In the genomic region with DNA sequence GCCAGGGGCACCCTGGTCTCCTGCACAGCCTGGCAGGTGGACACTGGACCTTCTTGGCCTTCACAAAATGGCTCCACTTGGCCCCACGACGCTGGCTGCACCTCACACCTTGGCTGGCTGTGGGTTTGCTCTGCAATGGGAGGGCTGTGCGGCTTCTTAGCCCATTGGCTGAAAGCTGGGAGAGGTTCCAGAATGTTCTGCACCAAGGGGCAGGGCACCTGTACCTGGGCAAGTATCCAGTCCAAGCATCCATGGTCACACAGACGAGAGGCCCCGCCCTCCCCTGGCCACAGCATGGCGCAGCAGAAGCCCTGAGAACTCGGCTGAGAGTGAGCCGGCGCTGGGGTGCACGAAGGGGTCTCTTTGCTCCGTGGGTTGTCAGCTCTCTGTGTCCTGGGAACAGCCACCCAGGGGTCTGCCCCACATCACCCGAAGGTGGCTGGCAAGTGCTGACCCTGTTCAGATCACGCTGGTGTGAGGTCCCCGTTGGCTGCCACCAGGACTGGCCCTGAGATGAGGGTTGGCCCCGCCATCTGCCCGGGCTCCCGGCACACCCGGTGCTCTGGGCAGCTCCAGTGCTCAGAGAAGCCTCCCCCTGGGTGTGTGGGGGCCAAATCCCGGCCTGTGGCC, we compare ENCODE assay signal across 17 cellular contexts. TPM values are rescaled to one million over a fixed set of nuclear protein-coding genes. Genes with fewer than 3 reads are reported as not detected.
DNase-seq lines count a peak whose midpoint lies in the region; ATAC-seq lines count a peak whose summit lies in the region.
"Had no signal": no experiment of that assay in that cellular context is flagged by ENCODE, and none has a peak within 500 bp of the region (broad histone marks: within the 10 kb centered on the region; RNA-seq: fewer than 3 reads in every experiment).

No MANE protein-coding gene starts in this region.

- no peaks in the 10 kb centered on the region for H3K4me1 ChIP-seq in neuronal stem cell (ENCODE audit: control insufficient read depth in 2 of 2, insufficient read depth in 1 of 2, low read depth in 1 of 2, low read length in 2 of 2)

- H3K27ac ChIP-seq in angular gyrus (ENCODE audit: low read depth, low read length) (peak overlapping the region; percentile 48), neuronal stem cell (replicated peaks; ENCODE audit: low read length) (no peak overlapping the region)
- H3K27ac ChIP-seq: BLaER1, HL-60 had no signal

- no peaks in the 10 kb centered on the region for H3K79me1 ChIP-seq in neuronal stem cell (ENCODE audit: low read depth, low read length)

- no peak overlapping the region for H3K4me3 ChIP-seq in neuronal stem cell (ENCODE audit: low read length in 2 of 2)
- H3K4me3 ChIP-seq: BLaER1, K562 had no signal

- H3K36me3 ChIP-seq in neuronal stem cell (replicated peaks in 1 of 2; ENCODE audit: control insufficient read depth in 2 of 2, insufficient read depth in 2 of 2, low read length in 2 of 2), result no peaks in the 10 kb centered on the region
- H3K36me3 ChIP-seq: BLaER1 had no signal

- no peak overlapping the region for H2BK120ac ChIP-seq in neuronal stem cell (ENCODE audit: low read depth, low read length)

- ATAC-seq in esophagus mucosa (peak; percentile 13), HG03039 (IDR thresholded peaks at IDR 0.05; ENCODE audit: unreplicated experiment) (no peak), GM18858 (IDR thresholded peaks at IDR 0.05; ENCODE audit: unreplicated experiment) (no peak)
- ATAC-seq: CD8-positive, alpha-beta T cell; K562 had no signal

- DNase-seq in neuronal stem cell (ENCODE audit: low spot score) (no peak), hepatic stellate cell (ENCODE audit: low spot score) (no peak), NCI-H1694 treated with DMSO at 0.1 percent for 48 hours (lab: John Stamatoyannopoulos, UW) (no peak)
- DNase-seq: Calu3; CD8-positive, alpha-beta T cell; DMS79 treated with DMSO at 0.1 percent for 48 hours; HCEC 1CT; IMR-90 had no signal

- peak overlapping the region; percentile 89 for H3K18ac ChIP-seq in neuronal stem cell (ENCODE audit: low read length)

- no peak overlapping the region for H3K9ac ChIP-seq in neuronal stem cell (ENCODE audit: low read depth, low read length, poor library complexity)
- H3K9ac ChIP-seq: BLaER1 had no signal

- H4K91ac ChIP-seq in neuronal stem cell (ENCODE audit: low read depth, low read length, poor library complexity), result no peak overlapping the region

- WGBS in neuronal stem cell (ENCODE audit: extremely low coverage in 2 of 2, insufficient read length in 2 of 2, insufficient replicate concordance in 1 of 2), 2 donors, result no CpG with 5 or more reads among the region's 19 CpGs

- H2BK15ac ChIP-seq in neuronal stem cell (ENCODE audit: low read length), result no peak overlapping the region

- no peak overlapping the region for H3K4me2 ChIP-seq in neuronal stem cell (ENCODE audit: insufficient read depth, low read length, poor library complexity, severe bottlenecking)

- no peak overlapping the region for H2AFZ ChIP-seq in neuronal stem cell (ENCODE audit: low read length)

- H2AK5ac ChIP-seq in neuronal stem cell (ENCODE audit: low read depth, low read length), result peak overlapping the region; percentile 37

- no peaks in the 10 kb centered on the region for H3K9me3 ChIP-seq in neuronal stem cell (replicated peaks in 1 of 2; ENCODE audit: control insufficient read depth in 2 of 2, insufficient read depth in 1 of 2, low read depth in 1 of 2, low read length in 2 of 2)
- H3K9me3 ChIP-seq: BLaER1 had no signal

- peak overlapping the region; percentile 3 for H2BK12ac ChIP-seq in neuronal stem cell (ENCODE audit: low read length)

- no peak overlapping the region for H2BK5ac ChIP-seq in neuronal stem cell (ENCODE audit: low read length)

- no peak overlapping the region for H3K4ac ChIP-seq in neuronal stem cell (ENCODE audit: low read length)

- peaks cover 0 to 9% (median 0%) of the 10 kb centered on the region in 3 experiments for H3K27me3 ChIP-seq in neuronal stem cell (ENCODE audit: control insufficient read depth in 3 of 3, insufficient read depth in 3 of 3, low read depth in 1 of 3, low read length in 3 of 3)
- H3K27me3 ChIP-seq: BLaER1 had no signal

- no peak overlapping the region for H4K8ac ChIP-seq in neuronal stem cell (ENCODE audit: low read depth, low read length)

- H3K23ac ChIP-seq in neuronal stem cell (ENCODE audit: low read depth, low read length, poor library complexity), result peak overlapping the region; percentile 68

- no peak overlapping the region for H3K14ac ChIP-seq in neuronal stem cell (ENCODE audit: low read length)

RNA-seq across cellular contexts. Expression of a gene that starts 19.5 kb away (rescaled TPM):
- not detected for total RNA-seq in esophagus mucosa
- 0.08 TPM for polyA plus RNA-seq in neuronal stem cell (2013, experiment 1 of 2)
- 0.07 TPM for polyA plus RNA-seq in neuronal stem cell (2013, experiment 2 of 2)
- total RNA-seq: Calu3; CD8-positive, alpha-beta T cell; H4; HT1080; IMR-90; K562 had no signal
- polyA plus RNA-seq: IMR-90, K562 had no signal
